ENCODE assay signal across 41 cellular contexts in genomic region chr19:57954996-57955395, GRCh38. TPM values are rescaled to one million over a fixed set of nuclear protein-coding genes. Genes with fewer than 3 reads are reported as not detected.
"Had no signal": no experiment of that assay in that cellular context is flagged by ENCODE, and none has a peak within 500 bp of the region (broad histone marks: within the 10 kb centered on the region; RNA-seq: fewer than 3 reads in every experiment).

No MANE protein-coding gene starts in this region.

- ATAC-seq: activated naive CD4-positive, alpha-beta T cell treated with anti-CD3 and anti-CD28 coated beads, Interleukin-2, amount 50 U/mL, for 72 hours; activated naive CD8-positive, alpha-beta T cell treated with anti-CD3 and anti-CD28 coated beads, Interleukin-2, amount 50 U/mL, for 24 hours; activated T-cell treated with anti-CD3 and anti-CD28 coated beads, Interleukin-2, amount 50 U/mL, for 4 hours; activated T-cell treated with anti-CD3 and anti-CD28 coated beads, Interleukin-2, amount 50 U/mL, for 72 hours; activated T-helper 17 cell treated with anti-CD3 and anti-CD28 coated beads, Interleukin-2, amount 50 U/mL, for 72 hours; body of pancreas had no signal

- H3K4me3 ChIP-seq: adrenal gland, ascending aorta, body of pancreas, breast epithelium, cardiac muscle cell had no signal

- H3K27ac ChIP-seq: adrenal gland, ascending aorta, body of pancreas, brain microvascular endothelial cell, breast epithelium, cardiac muscle cell had no signal

- H3K4me1 ChIP-seq: adrenal gland, ascending aorta, body of pancreas, breast epithelium had no signal

- H3K27me3 Mint-ChIP-seq: activated naive CD4-positive, alpha-beta T cell treated with anti-CD3 and anti-CD28 coated beads, Interleukin-2, amount 10 ng/mL, durations not matched to agents 7 days and 5 days; activated naive CD8-positive, alpha-beta T cell; activated naive CD8-positive, alpha-beta T cell treated with anti-CD3 and anti-CD28 coated beads, Interleukin-2, amount 10 ng/mL, durations not matched to agents 7 days and 5 days; activated naive CD8-positive, alpha-beta T cell treated with anti-CD3 and anti-CD28 coated beads, Interleukin-2, amount 50 U/mL, for 24 hours; activated T-helper 17 cell treated with anti-CD3 and anti-CD28 coated beads, Interleukin-2, amount 50 U/mL, for 72 hours had no signal

- H3K9me3 ChIP-seq: adrenal gland had no signal

- FAIRE-seq: astrocyte, bronchial epithelial cell had no signal

- H3K27ac Mint-ChIP-seq: activated naive CD4-positive, alpha-beta T cell treated with anti-CD3 and anti-CD28 coated beads for 36 hours; activated naive CD4-positive, alpha-beta T cell treated with anti-CD3 and anti-CD28 coated beads, Interleukin-2, amount 10 ng/mL, durations not matched to agents 7 days and 5 days; activated naive CD4-positive, alpha-beta T cell treated with anti-CD3 and anti-CD28 coated beads, Interleukin-2, amount 50 U/mL, for 24 hours; activated naive CD4-positive, alpha-beta T cell treated with anti-CD3 and anti-CD28 coated beads, Interleukin-2, amount 50 U/mL, for 72 hours; activated naive CD8-positive, alpha-beta T cell; activated naive CD8-positive, alpha-beta T cell treated with anti-CD3 and anti-CD28 coated beads for 36 hours; activated naive CD8-positive, alpha-beta T cell treated with anti-CD3 and anti-CD28 coated beads, Interleukin-2, amount 10 ng/mL, durations not matched to agents 7 days and 5 days; activated naive CD8-positive, alpha-beta T cell treated with anti-CD3 and anti-CD28 coated beads, Interleukin-2, amount 50 U/mL, for 24 hours; activated T-cell treated with anti-CD3 and anti-CD28 coated beads, Interleukin-2, amount 50 U/mL, for 24 hours; activated T-cell treated with anti-CD3 and anti-CD28 coated beads, Interleukin-2, amount 50 U/mL, for 72 hours; activated T-helper 1 cell treated with anti-CD3 and anti-CD28 coated beads, Interleukin-12 subunit alpha, Interleukin-12 subunit beta, Interleukin-2, Interleukin-4 antibody, amounts not matched to agents 30 ng/mL and 10 ng/mL and 1 ng/mL, durations not matched to agents 14 hours and 24 hours and 36 hours; activated T-helper 17 cell treated with anti-CD3 and anti-CD28 coated beads, Interleukin-2, amount 50 U/mL, for 72 hours; activated T-helper 2 cell treated with anti-CD3 and anti-CD28 coated beads, Interferon-gamma antibody, Interleukin-2, Interleukin-4, amounts not matched to agents 10 μg/mL and 5 μg/mL and 100 μg/mL, durations not matched to agents 14 hours and 24 hours and 36 hours; brain had no signal

- H3K4me1 Mint-ChIP-seq: activated naive CD4-positive, alpha-beta T cell treated with anti-CD3 and anti-CD28 coated beads, Interleukin-2, amount 10 ng/mL, durations not matched to agents 7 days and 5 days; activated naive CD4-positive, alpha-beta T cell treated with anti-CD3 and anti-CD28 coated beads, Interleukin-2, amount 50 U/mL, for 24 hours; activated naive CD8-positive, alpha-beta T cell treated with anti-CD3 and anti-CD28 coated beads for 36 hours; activated naive CD8-positive, alpha-beta T cell treated with anti-CD3 and anti-CD28 coated beads, Interleukin-2, amount 10 ng/mL, durations not matched to agents 7 days and 5 days; activated naive CD8-positive, alpha-beta T cell treated with anti-CD3 and anti-CD28 coated beads, Interleukin-2, amount 50 U/mL, for 24 hours; activated T-helper 17 cell treated with anti-CD3 and anti-CD28 coated beads, Interleukin-2, amount 50 U/mL, for 72 hours; brain; central memory CD8-positive, alpha-beta T cell had no signal

- H3K4me3 Mint-ChIP-seq: activated naive CD4-positive, alpha-beta T cell treated with anti-CD3 and anti-CD28 coated beads for 36 hours; activated naive CD4-positive, alpha-beta T cell treated with anti-CD3 and anti-CD28 coated beads, Interleukin-2, amount 10 ng/mL, durations not matched to agents 7 days and 5 days; activated naive CD4-positive, alpha-beta T cell treated with anti-CD3 and anti-CD28 coated beads, Interleukin-2, amount 50 U/mL, for 24 hours; activated naive CD8-positive, alpha-beta T cell; activated naive CD8-positive, alpha-beta T cell treated with anti-CD3 and anti-CD28 coated beads for 36 hours; activated naive CD8-positive, alpha-beta T cell treated with anti-CD3 and anti-CD28 coated beads, Interleukin-2, amount 10 ng/mL, durations not matched to agents 7 days and 5 days; activated naive CD8-positive, alpha-beta T cell treated with anti-CD3 and anti-CD28 coated beads, Interleukin-2, amount 50 U/mL, for 24 hours; activated T-cell treated with anti-CD3 and anti-CD28 coated beads, Interleukin-2, amount 50 U/mL, for 24 hours; activated T-cell treated with anti-CD3 and anti-CD28 coated beads, Interleukin-2, amount 50 U/mL, for 4 hours; activated T-cell treated with anti-CD3 and anti-CD28 coated beads, Interleukin-2, amount 50 U/mL, for 72 hours; activated T-helper 1 cell treated with anti-CD3 and anti-CD28 coated beads, Interleukin-12 subunit alpha, Interleukin-12 subunit beta, Interleukin-2, Interleukin-4 antibody, amounts not matched to agents 30 ng/mL and 10 ng/mL and 1 ng/mL, durations not matched to agents 14 hours and 24 hours and 36 hours; activated T-helper 17 cell treated with anti-CD3 and anti-CD28 coated beads, Interleukin-2, amount 50 U/mL, for 72 hours; brain; central memory CD8-positive, alpha-beta T cell had no signal

- H3K27me3 ChIP-seq: adrenal gland, ascending aorta, body of pancreas, brain microvascular endothelial cell, breast epithelium, cardiac muscle cell had no signal

- H3K36me3 ChIP-seq: adrenal gland, ascending aorta, brain microvascular endothelial cell, breast epithelium, cardiac muscle cell had no signal

- DNase-seq: activated effector memory CD4-positive, alpha-beta T cell treated with anti-CD3 and anti-CD28 coated beads, Interleukin-2, amount 50 U/mL, for 16 hours; activated effector memory CD4-positive, alpha-beta T cell treated with Interleukin-2 at 50 U/mL for 16 hours; activated gamma-delta T cell; activated gamma-delta T cell treated with Interleukin-2 at 50 U/mL for 16 hours; activated naive CD4-positive, alpha-beta T cell; activated naive CD4-positive, alpha-beta T cell treated with anti-CD3 and anti-CD28 coated beads for 36 hours; activated naive CD4-positive, alpha-beta T cell treated with anti-CD3 and anti-CD28 coated beads, Interleukin-2, amount 10 ng/mL, durations not matched to agents 7 days and 5 days; activated naive CD4-positive, alpha-beta T cell treated with anti-CD3 and anti-CD28 coated beads, Interleukin-2, amount 50 U/mL, for 16 hours; activated naive CD4-positive, alpha-beta T cell treated with Interleukin-2 at 50 U/mL for 16 hours; activated naive CD8-positive, alpha-beta T cell treated with anti-CD3 and anti-CD28 coated beads for 36 hours; activated naive CD8-positive, alpha-beta T cell treated with anti-CD3 and anti-CD28 coated beads, Interleukin-2, amount 10 ng/mL, durations not matched to agents 7 days and 5 days; activated naive CD8-positive, alpha-beta T cell treated with anti-CD3 and anti-CD28 coated beads, Interleukin-2, amount 50 U/mL, for 24 hours; activated T-cell treated with anti-CD3 and anti-CD28 coated beads for 4 hours; activated T-cell treated with anti-CD3 and anti-CD28 coated beads, Interleukin-2, amount 50 U/mL, for 1 hour; activated T-cell treated with anti-CD3 and anti-CD28 coated beads, Interleukin-2, amount 50 U/mL, for 24 hours; activated T-cell treated with anti-CD3 and anti-CD28 coated beads, Interleukin-2, amount 50 U/mL, for 4 hours; activated T-cell treated with anti-CD3 and anti-CD28 coated beads, Interleukin-2, amount 50 U/mL, for 48 hours; activated T-cell treated with anti-CD3 and anti-CD28 coated beads, Interleukin-2, amount 50 U/mL, for 72 hours; adrenal gland; amniotic stem cell; amygdala; anterior cingulate cortex; aorta; body of pancreas; brain microvascular endothelial cell; caudate nucleus; central memory CD4-positive, alpha-beta T cell; cerebellar nuclear complex had no signal

RNA-seq across cellular contexts. Expression of gene C19orf18, which starts 19.3 kb away (rescaled TPM):
- total RNA-seq: activated naive CD8-positive, alpha-beta T cell treated with anti-CD3 and anti-CD28 coated beads for 36 hours; activated T-cell treated with anti-CD3 and anti-CD28 coated beads, Interleukin-2, amount 50 U/mL, for 4 hours; activated T-helper 1 cell treated with anti-CD3 and anti-CD28 coated beads, Interleukin-12 subunit alpha, Interleukin-12 subunit beta, Interleukin-2, Interleukin-4 antibody, amounts not matched to agents 30 ng/mL and 10 ng/mL and 1 ng/mL, durations not matched to agents 14 hours and 24 hours and 36 hours; ascending aorta had no signal
